ENCODE assay signal across 14 cellular contexts in the genomic region with DNA sequence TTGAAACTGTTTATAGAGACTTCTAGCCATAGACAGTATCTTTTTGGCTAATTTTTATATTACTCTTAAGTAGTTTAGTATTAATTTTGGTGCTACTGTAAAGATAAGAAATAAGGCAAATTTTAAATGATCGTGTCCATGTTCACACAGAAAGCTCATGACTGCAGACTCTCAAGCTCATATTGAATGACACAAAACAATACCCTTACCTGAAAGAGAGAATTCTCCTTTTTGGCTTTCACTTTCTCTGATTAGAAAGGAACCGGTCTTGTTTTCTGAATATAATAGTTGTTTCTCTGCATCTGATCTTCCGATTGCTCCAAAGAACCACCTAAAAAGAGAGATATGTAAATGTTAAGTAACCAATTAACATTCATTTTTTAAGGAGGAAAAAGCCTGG. TPM values are rescaled to one million over a fixed set of nuclear protein-coding genes. Genes with fewer than 3 reads are reported as not detected.
DNase-seq lines count a peak whose midpoint lies in the region; ATAC-seq and TF ChIP-seq lines count a peak whose summit lies in the region.
"Had no signal": no experiment of that assay in that cellular context is flagged by ENCODE, and none has a peak within 500 bp of the region (broad histone marks: within the 10 kb centered on the region; RNA-seq: fewer than 3 reads in every experiment).

No MANE protein-coding gene starts in this region.

- intact Hi-C loops in prostate gland (cut with DNase I) = no loop called here

- no peak for TF ChIP-seq POLR2A in prostate gland (IDR thresholded peaks at IDR 0.05)

- TF ChIP-seq CTCF in GM13976 (IDR thresholded peaks at IDR 0.05; ENCODE audit: borderline replicate concordance, control extremely low read depth, extremely low read depth, insufficient read depth, missing control alignments) (no peak), prostate gland (IDR thresholded peaks at IDR 0.05) (no peak)

- H3K4me3 ChIP-seq in prostate gland = no peak overlapping the region

- ATAC-seq in GM19351 (IDR thresholded peaks at IDR 0.05; ENCODE audit: unreplicated experiment) (peak; percentile 93), HG02571 (IDR thresholded peaks at IDR 0.05; ENCODE audit: unreplicated experiment) (peak; percentile 85), HG03159 (IDR thresholded peaks at IDR 0.05; ENCODE audit: unreplicated experiment) (peak; percentile 90)
- ATAC-seq in activated CD4-positive, CD25-positive, alpha-beta regulatory T cell treated with anti-CD3 and anti-CD28 coated beads, Interleukin-2, amount 50 U/mL, for 24 hours = no peak
- ATAC-seq: activated naive CD8-positive, alpha-beta T cell treated with anti-CD3 and anti-CD28 coated beads, Interleukin-2, amount 50 U/mL, for 24 hours had no signal

- H3K27ac ChIP-seq in prostate gland = no peak overlapping the region
- H3K27ac ChIP-seq: parathyroid adenoma had no signal

- peak; percentile 30 for DNase-seq in GM13976 (ENCODE audit: low spot score)
- no peak for DNase-seq in EL
- DNase-seq in prostate gland (ENCODE audit: low spot score) = no peak
- DNase-seq in stimulated activated naive CD4-positive, alpha-beta T cell treated with Interleukin-2 at 50 U/mL for 16 hours (lab: John Stamatoyannopoulos, UW) = no peak
- DNase-seq: activated naive CD8-positive, alpha-beta T cell treated with anti-CD3 and anti-CD28 coated beads, Interleukin-2, amount 50 U/mL, for 24 hours; DMS153; NCI-H1105; SHP77 treated with DMSO at 0.1 percent for 48 hours; stimulated activated CD4-positive, alpha-beta T cell treated with anti-CD3 and anti-CD28 coated beads, Interleukin-15, amount 100 ng/mL, for 24 hours had no signal

- no peaks in the 10 kb centered on the region for H3K4me1 ChIP-seq in prostate gland (replicated peaks)
- H3K4me1 ChIP-seq: parathyroid adenoma had no signal

- 78% methylated on average over 3 of the region's 3 CpGs for WGBS in prostate gland

- in situ Hi-C loops in GM13976 (cut with MboI; ENCODE audit: low sequenced_read_pairs, unreplicated experiment) = no loop called here

- H3K27me3 ChIP-seq in prostate gland (replicated peaks; ENCODE audit: insufficient read depth) = no peaks in the 10 kb centered on the region

- no peaks in the 10 kb centered on the region for H3K9me3 ChIP-seq in prostate gland

- H3K36me3 ChIP-seq in prostate gland = no peaks in the 10 kb centered on the region

RNA-seq across cellular contexts. Expression of gene FRK, which starts 57.0 kb away (rescaled TPM):
- 1 to 10 TPM; 3.2 to 6.9 TPM for total RNA-seq in prostate gland

Comparison
In these comparisons a context has a peak if more than half of its experiments do, and no peak if none do; other contexts are left out.
1. ATAC-seq: peak in GM19351 (single experiment), HG02571 (single experiment) and HG03159 (single experiment); none in activated CD4-positive, CD25-positive, alpha-beta regulatory T cell treated with anti-CD3 and anti-CD28 coated beads, Interleukin-2, amount 50 U/mL, for 24 hours (0 of 2).